In the genomic region with DNA sequence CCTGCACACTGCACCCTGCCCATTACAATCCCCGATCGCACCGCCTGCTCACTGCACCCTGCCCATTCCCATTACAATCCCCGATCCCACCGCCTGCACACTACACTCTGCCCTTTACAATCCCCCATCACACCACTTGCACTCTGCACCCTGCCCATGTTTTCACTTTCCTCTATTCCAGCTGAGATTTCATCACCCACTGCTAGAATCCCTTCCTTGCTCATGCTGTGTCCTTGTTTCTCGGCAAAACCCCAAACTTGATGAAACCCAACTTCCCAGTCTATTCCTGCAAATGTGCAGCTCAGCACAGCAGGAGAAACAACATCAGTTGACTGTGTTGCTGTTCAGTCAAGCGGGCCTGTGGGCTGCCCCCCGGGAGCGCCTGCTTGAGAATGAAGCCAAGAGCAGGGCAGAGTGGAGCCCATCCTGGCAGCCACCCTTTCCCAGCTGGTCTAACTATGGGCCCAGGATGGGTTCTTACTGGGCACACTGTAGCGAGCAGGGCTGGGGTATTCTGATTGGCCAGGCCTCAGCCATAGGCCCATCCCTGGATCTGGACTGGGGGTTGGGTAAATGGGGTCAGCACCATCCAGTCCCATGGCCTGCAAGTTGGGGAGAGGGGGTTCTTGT, we compare ENCODE assay signal across 3 cellular contexts.
TF ChIP-seq lines count a peak whose summit lies in the region.

No MANE protein-coding gene starts in this region.

TF ChIP-seq in HEK293, 187 proteins besides CTCF, POLR2A, EP300 and RAD21:
- no peak for TF ChIP-seq ZNF248 (tag by site-specific recombination; IDR thresholded peaks at IDR 0.05)
- TF ChIP-seq KLF16 (tag by site-specific recombination; IDR thresholded peaks at IDR 0.05), result no peak
- TF ChIP-seq REST (tag by site-specific recombination; IDR thresholded peaks at IDR 0.05), result no peak
- TF ChIP-seq ZBTB6 (tag by site-specific recombination; IDR thresholded peaks at IDR 0.05), result no peak
- TF ChIP-seq ZIC2 (tag by site-specific recombination; IDR thresholded peaks at IDR 0.05), result peak; percentile 66
- TF ChIP-seq ZNF10 (tag by site-specific recombination; IDR thresholded peaks at IDR 0.05), result no peak

TF ChIP-seq in IMR-90, 13 proteins besides CTCF, POLR2A, EP300 and RAD21:
- no peak for TF ChIP-seq SMC3 (IDR thresholded peaks at IDR 0.05; ENCODE audit: low read depth, low read length)
- TF ChIP-seq MAFK (IDR thresholded peaks at IDR 0.05; ENCODE audit: low read depth, low read length), result no peak
- TF ChIP-seq BHLHE40 (IDR thresholded peaks at IDR 0.05; ENCODE audit: low read depth, low read length), result no peak
- no peak for TF ChIP-seq CEBPB (IDR thresholded peaks at IDR 0.05; ENCODE audit: low read depth, low read length)
- TF ChIP-seq RCOR1 (IDR thresholded peaks at IDR 0.05; ENCODE audit: insufficient replicate concordance, low read length), result no peak
- TF ChIP-seq, protein P1, sequence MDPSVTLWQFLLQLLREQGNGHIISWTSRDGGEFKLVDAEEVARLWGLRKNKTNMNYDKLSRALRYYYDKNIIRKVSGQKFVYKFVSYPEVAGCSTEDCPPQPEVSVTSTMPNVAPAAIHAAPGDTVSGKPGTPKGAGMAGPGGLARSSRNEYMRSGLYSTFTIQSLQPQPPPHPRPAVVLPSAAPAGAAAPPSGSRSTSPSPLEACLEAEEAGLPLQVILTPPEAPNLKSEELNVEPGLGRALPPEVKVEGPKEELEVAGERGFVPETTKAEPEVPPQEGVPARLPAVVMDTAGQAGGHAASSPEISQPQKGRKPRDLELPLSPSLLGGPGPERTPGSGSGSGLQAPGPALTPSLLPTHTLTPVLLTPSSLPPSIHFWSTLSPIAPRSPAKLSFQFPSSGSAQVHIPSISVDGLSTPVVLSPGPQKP (IDR thresholded peaks at IDR 0.05; ENCODE audit: borderline replicate concordance, low read depth, low read length), result no peak
- no peak for TF ChIP-seq MXI1 (IDR thresholded peaks at IDR 0.05; ENCODE audit: borderline replicate concordance, low read depth, low read length)
- TF ChIP-seq USF2 (IDR thresholded peaks at IDR 0.05; ENCODE audit: low read depth, low read length), result no peak
- no peak for TF ChIP-seq RFX5 (IDR thresholded peaks at IDR 0.05; ENCODE audit: low read depth, low read length)
- TF ChIP-seq CHD1 (IDR thresholded peaks at IDR 0.05; ENCODE audit: low read depth, low read length), result no peak
- TF ChIP-seq FOS (IDR thresholded peaks at IDR 0.05; ENCODE audit: low read depth, low read length), result no peak
- TF ChIP-seq NFE2L2 (IDR thresholded peaks at IDR 0.05; ENCODE audit: low read depth, low read length), result no peak

TF ChIP-seq in H1, 55 proteins besides CTCF, POLR2A, EP300 and RAD21:
- TF ChIP-seq EZH2 (IDR thresholded peaks at IDR 0.05; ENCODE audit: low read depth, low read length, severe bottlenecking) (no peak), TCF12 (IDR thresholded peaks at IDR 0.05; ENCODE audit: low read depth, low read length) (no peak), TAF7 (optimal IDR thresholded peaks at IDR 0.05; ENCODE audit: borderline replicate concordance, low read depth, low read length) (no peak), NANOG (IDR thresholded peaks at IDR 0.05; ENCODE audit: insufficient read depth, low read depth, low read length, poor library complexity, severe bottlenecking) (no peak), SUZ12 (IDR thresholded peaks at IDR 0.05; ENCODE audit: low read length) (no peak), SAP30 (IDR thresholded peaks at IDR 0.05; ENCODE audit: insufficient read depth, insufficient replicate concordance, low read length) (no peak), POU5F1 (IDR thresholded peaks at IDR 0.05; ENCODE audit: low read depth, low read length) (no peak), USF2 (IDR thresholded peaks at IDR 0.05; ENCODE audit: low read length) (no peak), GABPA (IDR thresholded peaks at IDR 0.05; ENCODE audit: borderline replicate concordance, insufficient read depth, low read length) (no peak), SP2 (IDR thresholded peaks at IDR 0.05; ENCODE audit: low read length) (no peak), HDAC2 (IDR thresholded peaks at IDR 0.05; ENCODE audit: borderline replicate concordance in 1 of 2, low read depth in 2 of 2, low read length in 2 of 2) (no peak), RFX5 (IDR thresholded peaks at IDR 0.05; ENCODE audit: borderline replicate concordance, low read depth, low read length) (no peak), KDM5A (IDR thresholded peaks at IDR 0.05; ENCODE audit: low read length) (no peak), BCL11A (IDR thresholded peaks at IDR 0.05; ENCODE audit: low read depth in 2 of 2, low read length in 2 of 2) (no peak), SIRT6 (IDR thresholded peaks at IDR 0.05; ENCODE audit: low read length) (no peak), ATF3 (IDR thresholded peaks at IDR 0.05; ENCODE audit: insufficient read depth, low read depth, low read length) (no peak), BACH1 (IDR thresholded peaks at IDR 0.05; ENCODE audit: low read length) (no peak)
